1 cellular context compared by ENCODE assay signal in genomic region chr5:140153255-140153654, GRCh38.
A peak's percentile ranks its signal among the peaks of the same experiment; 100 is the strongest.
TF ChIP-seq lines count a peak whose summit lies in the region.

No MANE protein-coding gene starts in this region.

TF ChIP-seq in K562, 482 proteins besides CTCF, POLR2A, EP300 and RAD21 (continued from another document):
- TF ChIP-seq JUND (IDR thresholded peaks at IDR 0.05; ENCODE audit: borderline replicate concordance, low read depth, low read length) (peak; percentile 29; the same call in 1 of the 2 replicates), JUND (tag; IDR thresholded peaks at IDR 0.05; ENCODE audit: borderline replicate concordance, low read depth, low read length) (no peak), ARNT (IDR thresholded peaks at IDR 0.05) (no peak), ZMIZ1 (IDR thresholded peaks at IDR 0.05; ENCODE audit: low read depth in 2 of 2, low read length in 2 of 2) (no peak), SP2 (IDR thresholded peaks at IDR 0.05; ENCODE audit: extremely low read depth, low read depth, low read length, poor library complexity, severe bottlenecking) (no peak), UBTF (IDR thresholded peaks at IDR 0.05; ENCODE audit: borderline replicate concordance in 1 of 2, low read depth in 2 of 2, low read length in 2 of 2) (no peak), KLF10 (CRISPR knock-in tag; IDR thresholded peaks at IDR 0.05) (no peak), E2F6 (IDR thresholded peaks at IDR 0.05; ENCODE audit: borderline replicate concordance in 1 of 2, extremely low read depth in 1 of 2, insufficient read depth in 1 of 2, insufficient read length in 1 of 2, low read depth in 1 of 2, low read length in 1 of 2, poor library complexity in 1 of 2, severe bottlenecking in 1 of 2) (no peak), ATF7 (IDR thresholded peaks at IDR 0.05) (peak; percentile 74), ZNF263 (CRISPR knock-in tag; IDR thresholded peaks at IDR 0.05; ENCODE audit: borderline replicate concordance) (no peak), JUN (IDR thresholded peaks at IDR 0.05; ENCODE audit: borderline replicate concordance, low read depth, low read length) (peak; percentile 58; the same call in 1 of the 2 replicates), JUN (CRISPR knock-in tag; IDR thresholded peaks at IDR 0.05; ENCODE audit: borderline replicate concordance) (no peak), CBX8 (IDR thresholded peaks at IDR 0.05; ENCODE audit: borderline replicate concordance, extremely low read depth, low read depth, low read length, poor library complexity, severe bottlenecking) (no peak), PHB (CRISPR knock-in tag; IDR thresholded peaks at IDR 0.05) (no peak), MCM2 (IDR thresholded peaks at IDR 0.05; ENCODE audit: low read depth) (no peak), FOXO4 (CRISPR knock-in tag; IDR thresholded peaks at IDR 0.05) (no peak), TFE3 (CRISPR knock-in tag; IDR thresholded peaks at IDR 0.05) (no peak)
